In the genomic region with DNA sequence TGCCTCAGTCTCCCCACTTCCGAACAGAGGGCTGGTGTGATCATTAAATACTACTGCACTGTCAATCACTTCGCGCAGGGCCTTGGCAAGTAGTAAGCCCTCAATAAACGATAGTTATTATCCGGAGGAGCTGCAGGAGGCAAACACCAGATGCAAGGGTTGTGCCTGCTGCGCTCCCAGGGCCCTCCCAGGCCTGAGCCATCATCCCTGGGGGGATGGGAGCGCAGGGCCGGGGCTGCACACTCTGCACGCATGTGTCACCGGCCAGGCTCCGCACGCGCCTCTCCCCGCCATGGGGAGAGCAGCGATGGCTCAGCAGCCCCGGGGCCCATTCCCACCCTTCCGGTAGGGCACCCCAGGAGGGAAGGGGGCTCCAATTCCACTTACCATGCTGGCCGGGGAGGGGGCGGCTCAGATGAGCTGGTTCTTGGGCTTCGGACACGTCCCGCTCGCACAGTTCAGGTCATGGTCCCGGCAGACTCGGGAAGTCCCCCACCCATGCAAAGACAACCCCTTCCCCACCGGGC, we compare ENCODE assay signal across 8 cellular contexts.
DNase-seq lines count a peak whose midpoint lies in the region; ATAC-seq lines count a peak whose summit lies in the region.

No MANE protein-coding gene starts in this region.

- peak; percentile 38 for ATAC-seq in HG02571 (IDR thresholded peaks at IDR 0.05; ENCODE audit: unreplicated experiment)

- DNase-seq in GM03348 (ENCODE audit: low spot score) (peak; percentile 93), NCI-H510A (lab: John Stamatoyannopoulos, UW) (peak; percentile 44), medulla oblongata (ENCODE audit: extremely low spot score) (peak; percentile 61), cerebellar nuclear complex (lab: John Stamatoyannopoulos, UW) (no peak)
- DNase-seq in activated CD8-positive, alpha-beta memory T cell treated with anti-CD3 and anti-CD28 coated beads for 24 hours: peak; percentile 87
- peak; percentile 47 for DNase-seq in effector CD8-positive, alpha-beta T cell (lab: John Stamatoyannopoulos, UW)
- peak; percentile 58 to 60 (median 59) for DNase-seq in stimulated activated CD4-positive, alpha-beta T cell treated with anti-CD3 and anti-CD28 coated beads, TNF-alpha, amount 100 ng/mL, for 48 hours (ENCODE audit: low read depth in 3 of 3)

Comparison
In these comparisons a context has a peak if more than half of its experiments do, and no peak if none do; other contexts are left out.
1. DNase-seq: peak in GM03348 (single experiment), NCI-H510A (single experiment), activated CD8-positive, alpha-beta memory T cell treated with anti-CD3 and anti-CD28 coated beads for 24 hours (single experiment), effector CD8-positive, alpha-beta T cell (single experiment), medulla oblongata (single experiment) and stimulated activated CD4-positive, alpha-beta T cell treated with anti-CD3 and anti-CD28 coated beads, TNF-alpha, amount 100 ng/mL, for 48 hours (3 of 3); none in cerebellar nuclear complex (0 of 2).